15 cellular contexts compared by ENCODE assay signal in the genomic region with DNA sequence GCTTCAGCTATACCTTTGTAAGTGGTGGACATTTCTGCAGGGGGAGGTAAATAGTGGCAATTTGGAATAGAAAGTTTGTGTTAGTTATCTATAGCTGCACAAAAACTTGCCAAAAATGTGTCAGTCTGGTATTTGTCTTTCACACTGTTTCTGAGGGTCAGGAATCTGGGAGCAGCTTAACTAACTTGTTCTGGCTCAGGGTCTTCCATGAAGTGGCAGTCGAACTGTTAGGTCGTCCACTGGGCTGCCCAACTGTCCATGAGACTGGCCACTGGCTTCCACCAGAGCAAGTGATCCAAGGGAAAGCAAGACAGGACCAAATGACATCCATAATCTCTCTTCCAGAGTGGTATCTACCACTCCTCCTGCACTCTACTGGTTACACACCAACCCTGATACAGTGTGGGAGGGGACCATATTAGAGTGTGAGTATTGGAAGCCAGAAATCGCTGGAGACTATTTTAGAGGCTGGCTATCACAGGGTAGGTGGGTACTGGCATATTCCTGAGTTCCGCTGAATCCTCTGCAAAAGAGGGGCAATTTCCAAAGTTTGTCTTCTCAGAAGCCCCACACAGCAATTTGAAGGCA.
DNase-seq lines count a peak whose midpoint lies in the region; ATAC-seq and TF ChIP-seq lines count a peak whose summit lies in the region.
"Had no signal": no experiment of that assay in that cellular context is flagged by ENCODE, and none has a peak within 500 bp of the region (broad histone marks: within the 10 kb centered on the region; RNA-seq: fewer than 3 reads in every experiment).

No MANE protein-coding gene starts in this region.

- TF ChIP-seq CTCF in Peyer's patch (IDR thresholded peaks at IDR 0.05) (no peak), cardiac muscle cell (IDR thresholded peaks at IDR 0.05; ENCODE audit: low read depth, low read length) (no peak), hepatocyte (IDR thresholded peaks at IDR 0.05; ENCODE audit: poor library complexity) (no peak)

- H2BK15ac ChIP-seq in neuronal stem cell (ENCODE audit: low read length) = no peak overlapping the region

- H3K27me3 ChIP-seq in Peyer's patch (no peaks in the 10 kb centered on the region), cardiac muscle cell (no peaks in the 10 kb centered on the region), hepatocyte (no peaks in the 10 kb centered on the region), neuronal stem cell (ENCODE audit: control insufficient read depth in 3 of 3, insufficient read depth in 3 of 3, low read depth in 1 of 3, low read length in 3 of 3) (no peaks in the 10 kb centered on the region)
- H3K27me3 ChIP-seq: BLaER1 had no signal

- no peak overlapping the region for H3K23ac ChIP-seq in neuronal stem cell (ENCODE audit: low read depth, low read length, poor library complexity)

- no peaks in the 10 kb centered on the region for H3K79me1 ChIP-seq in neuronal stem cell (ENCODE audit: low read depth, low read length)

- TF ChIP-seq POLR2A in Peyer's patch (IDR thresholded peaks at IDR 0.05) = no peak

- peak overlapping the region; percentile 10 for H3K14ac ChIP-seq in neuronal stem cell (ENCODE audit: low read length)

- H3K9ac ChIP-seq in neuronal stem cell (ENCODE audit: low read depth, low read length, poor library complexity) = no peak overlapping the region
- H3K9ac ChIP-seq: BLaER1 had no signal

- no peak overlapping the region for H4K91ac ChIP-seq in neuronal stem cell (ENCODE audit: low read depth, low read length, poor library complexity)

- 89% methylated on average over 4 of the region's 4 CpGs for WGBS in hepatocyte (ENCODE audit: low lambda C conversion rate, missing lambda C conversion rate)
- no CpG with 5 or more reads among the region's 4 CpGs for WGBS in neuronal stem cell (ENCODE audit: extremely low coverage in 2 of 2, insufficient read length in 2 of 2, insufficient replicate concordance in 1 of 2), 2 donors

- no peak overlapping the region for H2BK12ac ChIP-seq in neuronal stem cell (ENCODE audit: low read length)

- H3K27ac ChIP-seq in Peyer's patch = peak overlapping the region in 3 of 4 donors; percentile 52 to 90 (median 87)
- no peak overlapping the region for H3K27ac ChIP-seq in cardiac muscle cell
- H3K27ac ChIP-seq in hepatocyte = peak overlapping the region; percentile 81
- no peak overlapping the region for H3K27ac ChIP-seq in neuronal stem cell (replicated peaks; ENCODE audit: low read length)
- H3K27ac ChIP-seq: BLaER1, PC-9 had no signal

- ATAC-seq in GM19467 (IDR thresholded peaks at IDR 0.05; ENCODE audit: unreplicated experiment) = no peak
- ATAC-seq: K562 had no signal

- no peaks in the 10 kb centered on the region for H4K20me1 ChIP-seq in hepatocyte (ENCODE audit: insufficient read depth, poor library complexity, severe bottlenecking)
- H4K20me1 ChIP-seq: BLaER1 had no signal

- H3K4ac ChIP-seq in neuronal stem cell (ENCODE audit: low read length) = no peak overlapping the region

- peak overlapping the region in 1 of 4 donors; percentile 23 for H3K4me3 ChIP-seq in Peyer's patch
- H3K4me3 ChIP-seq in cardiac muscle cell = no peak overlapping the region
- no peak overlapping the region for H3K4me3 ChIP-seq in hepatocyte
- no peak overlapping the region for H3K4me3 ChIP-seq in neuronal stem cell (ENCODE audit: low read length in 2 of 2)
- H3K4me3 ChIP-seq: A549, BLaER1, K562, PC-9 had no signal

- H2BK120ac ChIP-seq in neuronal stem cell (ENCODE audit: low read depth, low read length) = no peak overlapping the region

- H3K4me1 ChIP-seq in Peyer's patch (peaks cover 0 to 14% (median 0%) of the 10 kb centered on the region in 4 donors), cardiac muscle cell (ENCODE audit: low read depth) (no peaks in the 10 kb centered on the region), hepatocyte (ENCODE audit: insufficient read depth) (peaks cover 23% of the 10 kb centered on the region), neuronal stem cell (ENCODE audit: control insufficient read depth in 2 of 2, insufficient read depth in 1 of 2, low read depth in 1 of 2, low read length in 2 of 2) (no peaks in the 10 kb centered on the region)

- DNase-seq in Peyer's patch (no peak), cardiac muscle cell (ENCODE audit: low read depth in 1 of 2, low spot score in 1 of 2) (peak; percentile 13 to 16), hepatocyte (ENCODE audit: low spot score) (no peak), neuronal stem cell (ENCODE audit: low spot score) (no peak), HuH-7.5 (ENCODE audit: low spot score) (no peak), UCSD-AML1 (lab: John Stamatoyannopoulos, UW; ENCODE audit: unreplicated experiment) (no peak), HEK293T (ENCODE audit: extremely low spot score) (no peak)
- DNase-seq: CD8-positive, alpha-beta memory T cell; NCI-H1105; NCI-H2081 treated with DMSO at 0.1 percent for 48 hours; PC-9 had no signal

- H3K79me2 ChIP-seq in hepatocyte = no peaks in the 10 kb centered on the region

- no peaks in the 10 kb centered on the region for H3K9me3 ChIP-seq in Peyer's patch
- no peaks in the 10 kb centered on the region for H3K9me3 ChIP-seq in cardiac muscle cell (ENCODE audit: low read depth)
- no peaks in the 10 kb centered on the region for H3K9me3 ChIP-seq in hepatocyte (ENCODE audit: low read depth)
- H3K9me3 ChIP-seq in neuronal stem cell (replicated peaks in 1 of 2; ENCODE audit: control insufficient read depth in 2 of 2, insufficient read depth in 1 of 2, low read depth in 1 of 2, low read length in 2 of 2) = no peaks in the 10 kb centered on the region
- H3K9me3 ChIP-seq: A549, BLaER1 had no signal

- no peaks in the 10 kb centered on the region for H3K9me2 ChIP-seq in hepatocyte (replicated peaks; ENCODE audit: insufficient read depth)

- POLR2A ChIA-PET in HEK293T (lab: Yijun Ruan, JAX) = no interaction called here

- H3K4me2 ChIP-seq in hepatocyte (no peak overlapping the region), neuronal stem cell (ENCODE audit: insufficient read depth, low read length, poor library complexity, severe bottlenecking) (no peak overlapping the region)
- H3K4me2 ChIP-seq: BLaER1, PC-9 had no signal

- CTCF ChIA-PET in HEK293T (lab: Yijun Ruan, JAX) = no interaction called here

- H4K8ac ChIP-seq in neuronal stem cell (ENCODE audit: low read depth, low read length) = no peak overlapping the region

- H2AK5ac ChIP-seq in neuronal stem cell (ENCODE audit: low read depth, low read length) = no peak overlapping the region

- no peaks in the 10 kb centered on the region for H3K36me3 ChIP-seq in Peyer's patch
- H3K36me3 ChIP-seq in cardiac muscle cell = no peaks in the 10 kb centered on the region
- H3K36me3 ChIP-seq in hepatocyte (replicated peaks; ENCODE audit: insufficient read depth, low read depth) = no peaks in the 10 kb centered on the region
- H3K36me3 ChIP-seq in neuronal stem cell (replicated peaks in 1 of 2; ENCODE audit: control insufficient read depth in 2 of 2, insufficient read depth in 2 of 2, low read length in 2 of 2) = no peaks in the 10 kb centered on the region
- H3K36me3 ChIP-seq: BLaER1 had no signal

- no peak overlapping the region for H3K18ac ChIP-seq in neuronal stem cell (ENCODE audit: low read length)

- H2AFZ ChIP-seq in hepatocyte = no peak overlapping the region
- no peak overlapping the region for H2AFZ ChIP-seq in neuronal stem cell (ENCODE audit: low read length)
- H2AFZ ChIP-seq: PC-9 had no signal

- no peak overlapping the region for H2BK5ac ChIP-seq in neuronal stem cell (ENCODE audit: low read length)

TF ChIP-seq in HEK293T, 16 proteins besides CTCF, POLR2A, EP300 and RAD21:
- TF ChIP-seq, protein P1, sequence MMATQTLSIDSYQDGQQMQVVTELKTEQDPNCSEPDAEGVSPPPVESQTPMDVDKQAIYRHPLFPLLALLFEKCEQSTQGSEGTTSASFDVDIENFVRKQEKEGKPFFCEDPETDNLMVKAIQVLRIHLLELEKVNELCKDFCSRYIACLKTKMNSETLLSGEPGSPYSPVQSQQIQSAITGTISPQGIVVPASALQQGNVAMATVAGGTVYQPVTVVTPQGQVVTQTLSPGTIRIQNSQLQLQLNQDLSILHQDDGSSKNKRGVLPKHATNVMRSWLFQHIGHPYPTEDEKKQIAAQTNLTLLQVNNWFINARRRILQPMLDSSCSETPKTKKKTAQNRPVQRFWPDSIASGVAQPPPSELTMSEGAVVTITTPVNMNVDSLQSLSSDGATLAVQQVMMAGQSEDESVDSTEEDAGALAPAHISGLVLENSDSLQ (IDR thresholded peaks at IDR 0.05) = no peak
- TF ChIP-seq FOXA1 (IDR thresholded peaks at IDR 0.05) (no peak), TARDBP (IDR thresholded peaks at IDR 0.05) (no peak), ARNT (IDR thresholded peaks at IDR 0.05) (no peak), L3MBTL2 (conservative IDR thresholded peaks at IDR 0.05) (no peak), BHLHE40 (IDR thresholded peaks at IDR 0.05; ENCODE audit: borderline replicate concordance) (no peak), NFRKB (IDR thresholded peaks at IDR 0.05) (no peak), ZNF384 (IDR thresholded peaks at IDR 0.05) (no peak), FOXK2 (IDR thresholded peaks at IDR 0.05) (no peak), LEF1 (IDR thresholded peaks at IDR 0.05; ENCODE audit: borderline replicate concordance) (no peak), ELF4 (IDR thresholded peaks at IDR 0.05) (no peak), FOXM1 (IDR thresholded peaks at IDR 0.05; ENCODE audit: borderline replicate concordance) (no peak), CTBP1 (IDR thresholded peaks at IDR 0.05; ENCODE audit: borderline replicate concordance) (no peak), HDGF (IDR thresholded peaks at IDR 0.05; ENCODE audit: borderline replicate concordance) (no peak), SUZ12 (IDR thresholded peaks at IDR 0.05) (no peak), SP1 (IDR thresholded peaks at IDR 0.05) (no peak)

Comparison
In these comparisons a context has a peak if more than half of its experiments do, and no peak if none do; other contexts are left out.
1. DNase-seq: peak in cardiac muscle cell (2 of 2); none in Peyer's patch (0 of 3), hepatocyte (single experiment), neuronal stem cell (single experiment), HuH-7.5 (single experiment), UCSD-AML1 (single experiment) and HEK293T (single experiment).
2. H3K27ac ChIP-seq: peak in Peyer's patch (3 of 4) and hepatocyte (single experiment); none in cardiac muscle cell (single experiment) and neuronal stem cell (single experiment).